ENCODE assay signal across 22 cellular contexts in genomic region chr12:68632486-68632885, GRCh38. TPM values are rescaled to one million over a fixed set of nuclear protein-coding genes. Genes with fewer than 3 reads are reported as not detected.
DNase-seq lines count a peak whose midpoint lies in the region; ATAC-seq and TF ChIP-seq lines count a peak whose summit lies in the region.
"Had no signal": no experiment of that assay in that cellular context is flagged by ENCODE, and none has a peak within 500 bp of the region (broad histone marks: within the 10 kb centered on the region; RNA-seq: fewer than 3 reads in every experiment).

No MANE protein-coding gene starts in this region.

- POLR2A ChIA-PET in MCF 10A (lab: Yijun Ruan, JAX), result interaction anchor here (0.6 kb wide), 1 partner anchor 176 kb away, joined by 3 read pairs; no protein-coding TSS in a partner anchor

- H3K4me1 ChIP-seq in BLaER1 (peaks cover 90% of the 10 kb centered on the region), Karpas-422 (ENCODE audit: low read length) (peaks cover 86% of the 10 kb centered on the region)

- peak overlapping the region; percentile 53 for H3K27ac Mint-ChIP-seq in activated T-helper 17 cell treated with anti-CD3 and anti-CD28 coated beads, Interleukin-2, amount 50 U/mL, for 72 hours
- H3K27ac Mint-ChIP-seq in natural killer cell, result peak overlapping the region; percentile 94 to 95
- H3K27ac Mint-ChIP-seq in MCF 10A (ENCODE audit: low read depth, unreplicated experiment), result no peak overlapping the region
- H3K27ac Mint-ChIP-seq: endodermal cell had no signal

- ATAC-seq in activated T-helper 17 cell treated with anti-CD3 and anti-CD28 coated beads, Interleukin-2, amount 50 U/mL, for 72 hours (replicated peaks), result no peak
- ATAC-seq in natural killer cell (peak in 1 of 3 donors; percentile 50), HG03571 (IDR thresholded peaks at IDR 0.05; ENCODE audit: unreplicated experiment) (no peak)
- ATAC-seq: K562 had no signal

- no TSS peak for BruUV-seq in MCF 10A (replicated peaks; lab: Mats Ljungman, UMichigan)

- no peak overlapping the region for H3K4me3 Mint-ChIP-seq in activated T-helper 17 cell treated with anti-CD3 and anti-CD28 coated beads, Interleukin-2, amount 50 U/mL, for 72 hours
- H3K4me3 Mint-ChIP-seq in natural killer cell, result peak overlapping the region; percentile 70
- no peak overlapping the region for H3K4me3 Mint-ChIP-seq in MCF 10A (ENCODE audit: unreplicated experiment)
- H3K4me3 Mint-ChIP-seq: endodermal cell had no signal

- H3K9ac ChIP-seq in BLaER1 (no peak overlapping the region), Karpas-422 (ENCODE audit: low read length) (no peak overlapping the region)

- CTCF ChIA-PET in MCF 10A (lab: Yijun Ruan, JAX), result no interaction called here

- H4K20me1 ChIP-seq in BLaER1, result peaks cover 100% of the 10 kb centered on the region
- H4K20me1 ChIP-seq in Karpas-422 (ENCODE audit: insufficient read depth, low read depth, low read length), result 0 out of 2 replicates have a peak, but pooled peaks cover 4% of the 10 kb centered on the region

- H3K79me2 ChIP-seq in Karpas-422 (ENCODE audit: low read length), result peaks cover 100% of the 10 kb centered on the region

- DNase-seq in Karpas-422, result no peak
- no peak for DNase-seq in natural killer cell
- DNase-seq in NCI-H2107 (lab: John Stamatoyannopoulos, UW), result no peak
- DNase-seq in MCF 10A (ENCODE audit: unreplicated experiment), result no peak
- no peak for DNase-seq in NAMALWA (ENCODE audit: low spot score)
- DNase-seq: activated CD4-positive, alpha-beta T cell treated with anti-CD3 and anti-CD28 coated beads for 1 hour; amniotic stem cell; C1 segment of cervical spinal cord; DMS153; endodermal cell; GF-D8; kidney glomerular epithelial cell; NCI-H1694; NCI-H2227 treated with DMSO at 0.1 percent for 48 hours; pancreas had no signal

- no peaks in the 10 kb centered on the region for H3K9me3 Mint-ChIP-seq in activated T-helper 17 cell treated with anti-CD3 and anti-CD28 coated beads, Interleukin-2, amount 50 U/mL, for 72 hours
- H3K9me3 Mint-ChIP-seq in natural killer cell, result no peaks in the 10 kb centered on the region
- H3K9me3 Mint-ChIP-seq in MCF 10A (ENCODE audit: unreplicated experiment), result no peaks in the 10 kb centered on the region

- peak overlapping the region; percentile 62 for H3K27ac ChIP-seq in BLaER1
- peak overlapping the region; percentile 81 for H3K27ac ChIP-seq in Karpas-422 (ENCODE audit: low read length)
- H3K27ac ChIP-seq: breast epithelium, coronary artery, pancreas, right atrium auricular region had no signal

- H3K4me2 ChIP-seq in BLaER1, result peak overlapping the region; percentile 58
- H3K4me2 ChIP-seq in Karpas-422 (ENCODE audit: low read depth, low read length, poor library complexity, severe bottlenecking), result peak overlapping the region; percentile 66

- H3K36me3 ChIP-seq in BLaER1, result peaks cover 36% of the 10 kb centered on the region
- peaks cover 6% of the 10 kb centered on the region for H3K36me3 ChIP-seq in Karpas-422 (ENCODE audit: insufficient read depth, low read length)
- H3K36me3 ChIP-seq: breast epithelium, pancreas, right atrium auricular region had no signal

- H3K9me2 ChIP-seq in Karpas-422 (replicated peaks; ENCODE audit: insufficient read depth, low read length), result no peaks in the 10 kb centered on the region

- H3K27me3 ChIP-seq in BLaER1 (no peaks in the 10 kb centered on the region), Karpas-422 (ENCODE audit: low read length) (no peaks in the 10 kb centered on the region)
- H3K27me3 ChIP-seq: breast epithelium, pancreas, right atrium auricular region had no signal

- H3K36me3 Mint-ChIP-seq in activated T-helper 17 cell treated with anti-CD3 and anti-CD28 coated beads, Interleukin-2, amount 50 U/mL, for 72 hours (ENCODE audit: low read depth), result peaks cover 81% of the 10 kb centered on the region
- no peaks in the 10 kb centered on the region for H3K36me3 Mint-ChIP-seq in natural killer cell
- H3K36me3 Mint-ChIP-seq in MCF 10A (ENCODE audit: insufficient read depth, unreplicated experiment), result peaks cover 22% of the 10 kb centered on the region

- intact Hi-C loops in natural killer cell (cut with micrococcal nuclease) (no loop called here), MCF 10A (cut with micrococcal nuclease) (no loop called here)

- H3K4me3 ChIP-seq in BLaER1 (no peak overlapping the region), Karpas-422 (ENCODE audit: low read length) (no peak overlapping the region)
- H3K4me3 ChIP-seq: breast epithelium, coronary artery, K562, pancreas, right atrium auricular region had no signal

- peaks cover 8% of the 10 kb centered on the region for H3K9me3 ChIP-seq in BLaER1
- no peaks in the 10 kb centered on the region; the same call in 1 of the 2 replicates for H3K9me3 ChIP-seq in Karpas-422 (ENCODE audit: low read length)
- H3K9me3 ChIP-seq: pancreas had no signal

- no peak overlapping the region for H2AFZ ChIP-seq in Karpas-422 (ENCODE audit: low read length)

- TF ChIP-seq CTCF in natural killer cell (IDR thresholded peaks at IDR 0.05) (no peak), MCF 10A (IDR thresholded peaks at IDR 0.05; ENCODE audit: unreplicated experiment) (no peak)

- peaks cover 49% of the 10 kb centered on the region for H3K4me1 Mint-ChIP-seq in activated T-helper 17 cell treated with anti-CD3 and anti-CD28 coated beads, Interleukin-2, amount 50 U/mL, for 72 hours
- H3K4me1 Mint-ChIP-seq in natural killer cell (peaks cover 78% of the 10 kb centered on the region in 2 donors), MCF 10A (ENCODE audit: insufficient read depth, unreplicated experiment) (peaks cover 17% of the 10 kb centered on the region)

- H3K27me3 Mint-ChIP-seq in activated T-helper 17 cell treated with anti-CD3 and anti-CD28 coated beads, Interleukin-2, amount 50 U/mL, for 72 hours, result no peaks in the 10 kb centered on the region
- H3K27me3 Mint-ChIP-seq in natural killer cell (ENCODE audit: low read depth in 2 of 2) (no peaks in the 10 kb centered on the region), MCF 10A (ENCODE audit: insufficient read depth, unreplicated experiment) (no peaks in the 10 kb centered on the region)

RNA-seq across cellular contexts. Expression of gene RAP1B, which starts 21.8 kb away (rescaled TPM):
- total RNA-seq in Karpas-422 (2014; rRNA removed; shearing (Covaris generic); ENCODE audit: low replicate concordance), result 95.4 and 153 TPM in 2 replicates
- 100 to 1,000 TPM; 158 to 238 TPM for total RNA-seq in activated T-helper 17 cell treated with anti-CD3 and anti-CD28 coated beads, Interleukin-2, amount 50 U/mL, for 72 hours
- total RNA-seq in natural killer cell (100 to 1,000 TPM; 517 to 664 (median 572) TPM), MCF 10A (2022) (180 and 232 TPM in 2 replicates)

RNA-seq across cellular contexts. Expression of gene NUP107, which starts 54.3 kb away (rescaled TPM):
- total RNA-seq in Karpas-422 (2014; rRNA removed; shearing (Covaris generic); ENCODE audit: low replicate concordance), result 54.8 and 103 TPM in 2 replicates
- 100 to 1,000 TPM; 106 to 134 TPM for total RNA-seq in activated T-helper 17 cell treated with anti-CD3 and anti-CD28 coated beads, Interleukin-2, amount 50 U/mL, for 72 hours
- total RNA-seq in natural killer cell, result 10 to 100 TPM; 54.9 to 69.2 (median 62.0) TPM
- total RNA-seq in MCF 10A (2022), result 48.1 and 54.5 TPM in 2 replicates
